In genomic region chr12:93766802-93767523, GRCh38 we compare ENCODE assay signal across 8 cellular contexts.
DNase-seq lines count a peak whose midpoint lies in the region; ATAC-seq, FAIRE-seq and TF ChIP-seq lines count a peak whose summit lies in the region.

No MANE protein-coding gene starts in this region.

- H3K79me2 ChIP-seq in OCI-LY7 (ENCODE audit: insufficient read depth, low read depth, low read length) = no peaks in the 10 kb centered on the region

- H4K20me1 ChIP-seq in OCI-LY7 (ENCODE audit: insufficient read depth, low read length) = no peaks in the 10 kb centered on the region

- FAIRE-seq in GM18507 (lab: Jason Lieb, UNC) = peak; percentile 35

- H2AFZ ChIP-seq in OCI-LY7 (ENCODE audit: low read length) = no peak overlapping the region

- H3K9me3 Mint-ChIP-seq in MCF 10A (ENCODE audit: unreplicated experiment) = no peaks in the 10 kb centered on the region

- DNase-seq in AG08395 (ENCODE audit: low spot score) (peak; percentile 68), GM18507 (ENCODE audit: extremely low spot score, insufficient read length, low read depth) (no peak), OCI-LY7 (ENCODE audit: low spot score) (no peak), MCF 10A (ENCODE audit: unreplicated experiment) (peak; percentile 77), kidney epithelial cell (ENCODE audit: low read depth) (no peak)

- peak overlapping the region in 1 of 5 donors; percentile 1 for H3K9ac ChIP-seq in subcutaneous abdominal adipose tissue (ENCODE audit: low read length in 5 of 5)

- no peaks in the 10 kb centered on the region for H3K36me3 Mint-ChIP-seq in MCF 10A (ENCODE audit: insufficient read depth, unreplicated experiment)

- no peaks in the 10 kb centered on the region for H3K27me3 ChIP-seq in kidney epithelial cell (ENCODE audit: control insufficient read depth, insufficient read depth, low read length)
- H3K27me3 ChIP-seq in subcutaneous abdominal adipose tissue (ENCODE audit: control insufficient read depth in 5 of 5, insufficient read depth in 4 of 5, low read length in 5 of 5) = no peaks in the 10 kb centered on the region

- no peaks in the 10 kb centered on the region for H3K9me2 ChIP-seq in OCI-LY7 (ENCODE audit: insufficient read depth, low read length)

- H3K27me3 Mint-ChIP-seq in MCF 10A (ENCODE audit: insufficient read depth, unreplicated experiment) = no peaks in the 10 kb centered on the region

- no peaks in the 10 kb centered on the region for H3K36me3 ChIP-seq in OCI-LY7 (ENCODE audit: insufficient read depth, low read length)
- H3K36me3 ChIP-seq in kidney epithelial cell (ENCODE audit: control insufficient read depth, insufficient read depth, low read length) = no peaks in the 10 kb centered on the region
- no peaks in the 10 kb centered on the region for H3K36me3 ChIP-seq in subcutaneous abdominal adipose tissue (ENCODE audit: control insufficient read depth in 5 of 5, insufficient read depth in 5 of 5, low read length in 5 of 5)

- H3K27ac Mint-ChIP-seq in MCF 10A (ENCODE audit: low read depth, unreplicated experiment) = no peak overlapping the region

- POLR2A ChIA-PET in OCI-LY7 (lab: Charles Lee) (interaction anchor here (1.0 to 1.1 kb wide), 2 partner anchors 9 to 167 kb away, joined by 3 read pairs; no protein-coding TSS in a partner anchor), MCF 10A (lab: Yijun Ruan, JAX) (interaction anchor here (0.5 to 3.3 kb wide), 20 partner anchors 11 to 1637 kb away, joined by 3 to 61 read pairs (median 4); no protein-coding TSS in a partner anchor)

- no peak overlapping the region for H3K4me3 ChIP-seq in OCI-LY7 (ENCODE audit: low read depth, low read length, poor library complexity, severe bottlenecking)
- no peak overlapping the region for H3K4me3 ChIP-seq in kidney epithelial cell (ENCODE audit: low read depth, low read length)
- no peak overlapping the region for H3K4me3 ChIP-seq in subcutaneous abdominal adipose tissue (ENCODE audit: low read depth in 1 of 5, low read length in 5 of 5)

- H3K9me3 ChIP-seq in OCI-LY7 (ENCODE audit: low read length) (no peaks in the 10 kb centered on the region), subcutaneous abdominal adipose tissue (ENCODE audit: control insufficient read depth in 5 of 5, low read length in 5 of 5) (no peaks in the 10 kb centered on the region)

- CTCF ChIA-PET in OCI-LY7 (lab: Charles Lee; ENCODE audit: unreplicated experiment) (no interaction called here), MCF 10A (lab: Yijun Ruan, JAX) (interaction anchor here (0.5 to 6.7 kb wide), 50 partner anchors 8 to 1304 kb away, joined by 3 to 230 read pairs (median 4); no protein-coding TSS in a partner anchor)

- intact Hi-C loops in OCI-LY7 (cut with micrococcal nuclease; ENCODE audit: unreplicated experiment) (no loop called here), MCF 10A (cut with micrococcal nuclease) (loop anchor here (1.0 to 2.0 kb wide), 5 partner anchors 198 to 333 kb away; no protein-coding TSS in a partner anchor)

- ATAC-seq in GM21381 (IDR thresholded peaks at IDR 0.05; ENCODE audit: unreplicated experiment) (no peak), GM19395 (IDR thresholded peaks at IDR 0.05; ENCODE audit: unreplicated experiment) (no peak)

- BruUV-seq in OCI-LY7 (replicated peaks; lab: Mats Ljungman, UMichigan) = no TSS peak
- BruUV-seq in MCF 10A (replicated peaks; lab: Mats Ljungman, UMichigan) = no TSS peak

- peaks cover 26% of the 10 kb centered on the region for H3K4me1 Mint-ChIP-seq in MCF 10A (ENCODE audit: insufficient read depth, unreplicated experiment)

- H3K27ac ChIP-seq in OCI-LY7 (ENCODE audit: low read depth, low read length, poor library complexity, severe bottlenecking) (no peak overlapping the region), subcutaneous abdominal adipose tissue (ENCODE audit: low read depth, low read length) (peak overlapping the region; percentile 34)

- H3K4me2 ChIP-seq in OCI-LY7 (ENCODE audit: low read length) = no peak overlapping the region

- peak; percentile 30; the same call in 1 of the 2 replicates for TF ChIP-seq CTCF in OCI-LY7 (conservative IDR thresholded peaks at IDR 0.05; ENCODE audit: low read length)
- TF ChIP-seq CTCF in MCF 10A (IDR thresholded peaks at IDR 0.05; ENCODE audit: unreplicated experiment) = peak; percentile 57
- TF ChIP-seq CTCF in kidney epithelial cell (IDR thresholded peaks at IDR 0.05; ENCODE audit: insufficient read depth, low read length, poor library complexity, severe bottlenecking) = peak; percentile 45

- no peak overlapping the region for H3K4me3 Mint-ChIP-seq in MCF 10A (ENCODE audit: unreplicated experiment)

- H3K4me1 ChIP-seq in OCI-LY7 (ENCODE audit: insufficient read depth, low read length, poor library complexity, severe bottlenecking) = no peaks in the 10 kb centered on the region
- H3K4me1 ChIP-seq in subcutaneous abdominal adipose tissue (ENCODE audit: control insufficient read depth in 5 of 5, insufficient read depth in 5 of 5, low read length in 5 of 5) = peaks cover 0 to 19% (median 14%) of the 10 kb centered on the region in 5 donors

Comparison
In these comparisons a context has a peak if more than half of its experiments do, and no peak if none do; other contexts are left out.
1. DNase-seq: peak in AG08395 (single experiment) and MCF 10A (single experiment); none in GM18507 (single experiment), OCI-LY7 (single experiment) and kidney epithelial cell (single experiment).
2. Peak in every context shown above with its lines, with median percentiles within 50 percentile points of each other: CTCF ChIP-seq.